ENCODE assay signal across 11 cellular contexts in genomic region chrX:63809158-63809557, GRCh38.
"Had no signal": no experiment of that assay in that cellular context is flagged by ENCODE, and none has a peak within 500 bp of the region (broad histone marks: within the 10 kb centered on the region; RNA-seq: fewer than 3 reads in every experiment).

No MANE protein-coding gene starts in this region.

- H3K9me3 ChIP-seq: esophagus muscularis mucosa, pancreas, tibial nerve, vagina had no signal

- H3K4me1 ChIP-seq: esophagus muscularis mucosa, pancreas, tibial nerve, vagina had no signal

- H3K27me3 ChIP-seq: esophagus muscularis mucosa, pancreas, tibial nerve, vagina had no signal

- DNase-seq: activated CD4-positive, alpha-beta T cell treated with anti-CD3 and anti-CD28 coated beads, Interleukin-2, amount 50 U/mL, for 1 hour; activated naive CD8-positive, alpha-beta T cell treated with anti-CD3 and anti-CD28 coated beads for 36 hours; kidney; pancreas; stimulated activated CD4-positive, alpha-beta T cell treated with anti-CD3 and anti-CD28 coated beads, Interleukin-4, amount 100 ng/mL, for 1 hour; stimulated activated naive CD4-positive, alpha-beta T cell had no signal

- H3K4me3 ChIP-seq: coronary artery, esophagus muscularis mucosa, pancreas, tibial nerve, vagina had no signal

- ATAC-seq: activated CD4-positive, CD25-positive, alpha-beta regulatory T cell treated with anti-CD3 and anti-CD28 coated beads, Interleukin-2, amount 50 U/mL, for 24 hours had no signal

- H3K27ac ChIP-seq: coronary artery, esophagus muscularis mucosa, pancreas, tibial nerve, vagina had no signal
